ENCODE assay signal across 21 cellular contexts in the genomic region with DNA sequence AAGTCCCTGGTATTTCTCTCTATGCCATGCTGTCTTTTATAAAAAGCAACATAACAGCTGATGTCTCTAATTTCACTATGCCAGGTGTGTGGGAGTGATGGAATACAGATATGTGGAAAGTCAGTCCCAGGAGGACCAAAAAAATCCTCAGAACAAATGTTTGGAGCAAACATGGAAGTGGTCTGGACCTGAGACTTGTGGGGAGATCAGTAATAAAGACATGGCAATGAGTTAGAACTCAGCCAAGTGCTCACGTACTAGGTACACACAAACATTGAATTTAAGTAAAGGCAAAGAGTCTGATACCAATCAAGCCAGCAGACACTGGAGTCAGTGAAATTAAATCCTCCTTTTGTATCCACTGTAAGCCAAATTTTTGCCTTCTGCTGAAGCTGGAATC.
"Had no signal": no experiment of that assay in that cellular context is flagged by ENCODE, and none has a peak within 500 bp of the region (broad histone marks: within the 10 kb centered on the region; RNA-seq: fewer than 3 reads in every experiment).

No MANE protein-coding gene starts in this region.

- H3K36me3 Mint-ChIP-seq: immature natural killer cell, mesothelial cell of epicardium, naive B cell had no signal

- H3K27ac ChIP-seq: coronary artery, dorsolateral prefrontal cortex, esophagus muscularis mucosa, gastrocnemius medialis, hepatocyte, left lung, lower lobe of right lung had no signal

- H3K79me2 ChIP-seq: hepatocyte had no signal

- H2AFZ ChIP-seq: hepatocyte had no signal

- ATAC-seq: gastrocnemius medialis, left cardiac atrium, left lung, left ventricle myocardium superior, lower lobe of right lung, mucosa of descending colon had no signal

- H3K4me1 ChIP-seq: gastrocnemius medialis, left lung, lower lobe of right lung had no signal

- H3K9me3 ChIP-seq: esophagus muscularis mucosa, gastrocnemius medialis, left lung, lower lobe of right lung, mucosa of descending colon had no signal

- H3K9me3 Mint-ChIP-seq: mesothelial cell of epicardium had no signal

- H3K27me3 Mint-ChIP-seq: naive B cell had no signal

- H3K27me3 ChIP-seq: dorsolateral prefrontal cortex, esophagus muscularis mucosa, gastrocnemius medialis, hepatocyte, left lung had no signal

- H3K36me3 ChIP-seq: esophagus muscularis mucosa, gastrocnemius medialis, left lung, lower lobe of right lung had no signal

- H3K4me2 ChIP-seq: hepatocyte had no signal

- H3K4me3 Mint-ChIP-seq: immature natural killer cell, mesothelial cell of epicardium, naive B cell had no signal

- DNase-seq: dermis blood vessel endothelial cell; dorsolateral prefrontal cortex; effector CD4-positive, alpha-beta T cell; effector memory CD4-positive, alpha-beta T cell; foreskin melanocyte; gastrocnemius medialis; glutamatergic neuron; head of caudate nucleus; hypothalamus; immature natural killer cell; left cardiac atrium; left lung; left ventricle myocardium superior; lower lobe of right lung; mesenchymal stem cell; mucosa of descending colon; naive B cell had no signal

- H3K4me1 Mint-ChIP-seq: immature natural killer cell, mesothelial cell of epicardium, naive B cell had no signal

- H3K4me3 ChIP-seq: coronary artery, dorsolateral prefrontal cortex, esophagus muscularis mucosa, gastrocnemius medialis, hepatocyte, left lung, lower lobe of right lung, mucosa of descending colon had no signal

- H3K27ac Mint-ChIP-seq: immature natural killer cell, mesothelial cell of epicardium, naive B cell had no signal
